10 cellular contexts compared by ENCODE assay signal in the genomic region with DNA sequence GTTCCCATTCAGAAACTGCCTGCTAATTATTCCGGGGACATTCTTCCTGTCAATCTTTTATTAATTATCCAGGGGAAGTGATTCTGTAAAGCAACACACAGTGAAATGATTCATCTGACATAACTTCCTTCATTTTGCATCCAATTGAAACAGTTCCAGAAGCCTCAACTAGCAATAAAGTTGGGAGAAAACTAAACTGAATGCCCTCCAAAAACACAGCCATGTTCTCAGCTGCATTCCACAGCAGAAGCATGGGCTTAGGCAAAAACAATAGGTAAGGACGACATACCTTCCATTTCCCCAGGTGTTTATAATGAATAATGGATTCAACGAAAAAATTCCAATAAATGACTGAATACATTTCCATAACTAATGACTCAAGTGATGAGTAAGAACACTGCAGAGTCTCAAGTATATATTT. TPM values are rescaled to one million over a fixed set of nuclear protein-coding genes. Genes with fewer than 3 reads are reported as not detected.
DNase-seq lines count a peak whose midpoint lies in the region; ATAC-seq and TF ChIP-seq lines count a peak whose summit lies in the region.
"Had no signal": no experiment of that assay in that cellular context is flagged by ENCODE, and none has a peak within 500 bp of the region (broad histone marks: within the 10 kb centered on the region; RNA-seq: fewer than 3 reads in every experiment).

No MANE protein-coding gene starts in this region.

- intact Hi-C loops in upper lobe of right lung (cut with DNase I): no loop called here

- H3K9me3 Mint-ChIP-seq in naive thymus-derived CD8-positive, alpha-beta T cell: no peaks in the 10 kb centered on the region

- no peak for TF ChIP-seq CTCF in epithelial cell of proximal tubule (conservative IDR thresholded peaks at IDR 0.05; ENCODE audit: low read depth, low read length)
- TF ChIP-seq CTCF in upper lobe of right lung (IDR thresholded peaks at IDR 0.05): no peak

- H3K4me1 Mint-ChIP-seq in naive thymus-derived CD8-positive, alpha-beta T cell: peaks cover 0 to 18% (median 0%) of the 10 kb centered on the region in 4 donors

- POLR2A ChIA-PET in naive thymus-derived CD8-positive, alpha-beta T cell (lab: Charles Lee): no interaction called here

- no peaks in the 10 kb centered on the region for H3K36me3 Mint-ChIP-seq in naive thymus-derived CD8-positive, alpha-beta T cell

- H3K4me3 Mint-ChIP-seq in naive thymus-derived CD8-positive, alpha-beta T cell: no peak overlapping the region

- peaks cover 0 to 9% (median 2%) of the 10 kb centered on the region in 5 donors for H3K27me3 Mint-ChIP-seq in naive thymus-derived CD8-positive, alpha-beta T cell

- H3K4me1 ChIP-seq in upper lobe of right lung: peaks cover 14% of the 10 kb centered on the region

- H3K27ac ChIP-seq in upper lobe of right lung: no peak overlapping the region

- no peaks in the 10 kb centered on the region for H3K36me3 ChIP-seq in upper lobe of right lung

- H3K27ac Mint-ChIP-seq in naive thymus-derived CD8-positive, alpha-beta T cell: no peak overlapping the region

- peak; percentile 72 for DNase-seq in GM04504 (ENCODE audit: low read depth)
- DNase-seq in epithelial cell of proximal tubule (ENCODE audit: low read depth): peak; percentile 61
- DNase-seq in renal cortical epithelial cell (ENCODE audit: low read depth): peak; percentile 94
- no peak for DNase-seq in putamen (ENCODE audit: low spot score)
- DNase-seq in naive thymus-derived CD8-positive, alpha-beta T cell: no peak
- DNase-seq in GOT3 (lab: John Stamatoyannopoulos, UW): no peak
- no peak for DNase-seq in upper lobe of right lung
- DNase-seq: activated naive CD4-positive, alpha-beta T cell; NCI-H1417 treated with DMSO at 0.1 percent for 48 hours had no signal

- ATAC-seq in naive thymus-derived CD8-positive, alpha-beta T cell: no peak
- ATAC-seq in upper lobe of right lung: no peak

- H3K27me3 ChIP-seq in upper lobe of right lung: no peaks in the 10 kb centered on the region

- no peaks in the 10 kb centered on the region for H3K9me3 ChIP-seq in upper lobe of right lung

- no peak overlapping the region for H3K4me3 ChIP-seq in epithelial cell of proximal tubule (ENCODE audit: low read depth, low read length)
- no peak overlapping the region for H3K4me3 ChIP-seq in upper lobe of right lung

TF ChIP-seq in PFSK-1, 5 proteins besides CTCF, POLR2A, EP300 and RAD21:
- TF ChIP-seq TAF1 (IDR thresholded peaks at IDR 0.05; ENCODE audit: borderline replicate concordance, insufficient read depth, low read length) (peak; percentile 16; the same call in 1 of the 2 replicates), POLR2AphosphoS5 (IDR thresholded peaks at IDR 0.05; ENCODE audit: low read depth, low read length) (peak; percentile 39; the same call in 1 of the 2 replicates), FOXP2 (optimal IDR thresholded peaks at IDR 0.05; ENCODE audit: borderline replicate concordance, extremely low read depth, extremely low read length, insufficient read depth) (no peak), SIN3A (IDR thresholded peaks at IDR 0.05; ENCODE audit: borderline replicate concordance, insufficient read depth, low read length) (peak; percentile 68; the same call in 1 of the 2 replicates), REST (IDR thresholded peaks at IDR 0.05; ENCODE audit: insufficient read depth in 1 of 2, low read depth in 2 of 2, low read length in 2 of 2) (no peak)

RNA-seq across cellular contexts. Expression of gene TARBP1, which starts 36.9 kb away (rescaled TPM):
- 19.9 TPM for polyA plus RNA-seq in PFSK-1 (2012; ENCODE audit: insufficient read length, low read depth)
- 17.4 and 31.2 TPM in 2 replicates for total RNA-seq in epithelial cell of proximal tubule
- total RNA-seq in renal cortical epithelial cell: 20.6 and 26.2 TPM in 2 replicates
- total RNA-seq in naive thymus-derived CD8-positive, alpha-beta T cell: 10 to 100 TPM; 54.7 to 61.1 TPM
- polyA plus RNA-seq in naive thymus-derived CD8-positive, alpha-beta T cell: 10 to 100 TPM; 12.8 to 15.6 (median 13.2) TPM
- total RNA-seq in upper lobe of right lung: 18.3 TPM

Comparison
In these comparisons a context has a peak if more than half of its experiments do, and no peak if none do; other contexts are left out.
1. DNase-seq: peak in GM04504 (single experiment), epithelial cell of proximal tubule (single experiment) and renal cortical epithelial cell (single experiment); none in putamen (single experiment), naive thymus-derived CD8-positive, alpha-beta T cell (0 of 10), GOT3 (single experiment) and upper lobe of right lung (single experiment).